Comparison of ENCODE assay signal across 1 cellular context in genomic region chr2:128594953-128595677, GRCh38.
TF ChIP-seq lines count a peak whose summit lies in the region.

No MANE protein-coding gene starts in this region.

TF ChIP-seq in HepG2, 621 proteins besides CTCF, POLR2A, EP300 and RAD21 (continued from another document and continues in another):
- TF ChIP-seq ZNF280D (CRISPR knock-in tag; IDR thresholded peaks at IDR 0.05) (no peak), SIN3B (IDR thresholded peaks at IDR 0.05; ENCODE audit: low read length) (no peak), CHD2 (IDR thresholded peaks at IDR 0.05; ENCODE audit: low read depth, low read length) (no peak), ZNF639 (CRISPR knock-in tag; conservative IDR thresholded peaks at IDR 0.05) (no peak), NONO (IDR thresholded peaks at IDR 0.05) (no peak), NONO (CRISPR knock-in tag; conservative IDR thresholded peaks at IDR 0.05) (peak; percentile 45; the same call in 1 of the 2 replicates), FIP1L1 (IDR thresholded peaks at IDR 0.05; ENCODE audit: borderline replicate concordance, insufficient read depth, low read depth, low read length) (no peak), ZHX2 (IDR thresholded peaks at IDR 0.05; ENCODE audit: low read depth) (no peak), ZHX2 (CRISPR knock-in tag; IDR thresholded peaks at IDR 0.05; ENCODE audit: borderline replicate concordance) (no peak), KIAA2018 (CRISPR knock-in tag; IDR thresholded peaks at IDR 0.05; ENCODE audit: borderline replicate concordance) (no peak), SETDB1 (CRISPR knock-in tag; IDR thresholded peaks at IDR 0.05; ENCODE audit: borderline replicate concordance) (no peak), ZNF512B (CRISPR knock-in tag; IDR thresholded peaks at IDR 0.05; ENCODE audit: borderline replicate concordance) (no peak), MYC (CRISPR knock-in tag; IDR thresholded peaks at IDR 0.05; ENCODE audit: borderline replicate concordance) (peak; percentile 44; the same call in 1 of the 2 replicates), MIXL1 (CRISPR knock-in tag; IDR thresholded peaks at IDR 0.05) (no peak), ARID5B (CRISPR knock-in tag; IDR thresholded peaks at IDR 0.05) (peak; percentile 69), MEIS2 (CRISPR knock-in tag; IDR thresholded peaks at IDR 0.05) (no peak), RARA (CRISPR knock-in tag; IDR thresholded peaks at IDR 0.05) (peak; percentile 42; the same call in 1 of the 2 replicates), ZNF468 (CRISPR knock-in tag; IDR thresholded peaks at IDR 0.05) (no peak), ZFP36 (IDR thresholded peaks at IDR 0.05; ENCODE audit: borderline replicate concordance, low read depth, low read length, partially characterized antibody) (no peak), YY1 (IDR thresholded peaks at IDR 0.05; ENCODE audit: insufficient read depth, insufficient replicate concordance, low read depth, low read length) (peak; percentile 24), ZMYM2 (CRISPR knock-in tag; IDR thresholded peaks at IDR 0.05) (peak; percentile 37; the same call in 1 of the 2 replicates), NR3C1 (CRISPR knock-in tag; IDR thresholded peaks at IDR 0.05) (no peak), CENPBD1 (CRISPR knock-in tag; IDR thresholded peaks at IDR 0.05; ENCODE audit: borderline replicate concordance, low read depth) (no peak)
